ENCODE assay signal across 10 cellular contexts in genomic region chr7:46153951-46154787, GRCh38.
DNase-seq lines count a peak whose midpoint lies in the region; ATAC-seq and TF ChIP-seq lines count a peak whose summit lies in the region.
"Had no signal": no experiment of that assay in that cellular context is flagged by ENCODE, and none has a peak within 500 bp of the region (broad histone marks: within the 10 kb centered on the region; RNA-seq: fewer than 3 reads in every experiment).

No MANE protein-coding gene starts in this region.

- ATAC-seq in stimulated activated naive CD8-positive, alpha-beta T cell treated with anti-CD3 and anti-CD28 coated beads, Interleukin-15, amount 100 ng/mL, for 72 hours = peak; percentile 82
- no peak for ATAC-seq in stimulated activated naive CD8-positive, alpha-beta T cell treated with anti-CD3 and anti-CD28 coated beads, Interleukin-15, Interleukin-2, amounts not matched to agents 100 U/mL and 50 U/mL, for 24 hours
- ATAC-seq in HG03280 (IDR thresholded peaks at IDR 0.05; ENCODE audit: unreplicated experiment) (no peak), GM18861 (IDR thresholded peaks at IDR 0.05; ENCODE audit: unreplicated experiment) (no peak), HG03469 (IDR thresholded peaks at IDR 0.05; ENCODE audit: unreplicated experiment) (no peak)

- DNase-seq in stimulated activated naive CD8-positive, alpha-beta T cell treated with anti-CD3 and anti-CD28 coated beads, Interleukin-15, amount 100 ng/mL, for 72 hours = no peak
- DNase-seq in stimulated activated naive CD8-positive, alpha-beta T cell treated with anti-CD3 and anti-CD28 coated beads, Interleukin-15, Interleukin-2, amounts not matched to agents 100 U/mL and 50 U/mL, for 24 hours = no peak
- DNase-seq in HT-29 (ENCODE audit: low spot score) (peak; percentile 22), endodermal cell (no peak), amygdala (lab: John Stamatoyannopoulos, UW) (no peak)
- DNase-seq: activated effector memory CD4-positive, alpha-beta T cell treated with Interleukin-2 at 50 U/mL for 16 hours; BE2C had no signal

- H3K9me3 ChIP-seq in endodermal cell (ENCODE audit: control insufficient read depth, low read length) = peaks cover 3% of the 10 kb centered on the region
- H3K9me3 ChIP-seq: BE2C had no signal

- H3K9ac ChIP-seq in endodermal cell (ENCODE audit: extremely low read depth, low read length, poor library complexity, severe bottlenecking) = no peak overlapping the region

- no peaks in the 10 kb centered on the region for H3K27me3 ChIP-seq in endodermal cell (ENCODE audit: control insufficient read depth, insufficient read depth, low read length, poor library complexity, severe bottlenecking)
- H3K27me3 ChIP-seq: BE2C had no signal

- H3K4me1 Mint-ChIP-seq in stimulated activated naive CD8-positive, alpha-beta T cell treated with anti-CD3 and anti-CD28 coated beads, Interleukin-15, amount 100 ng/mL, for 72 hours = peaks cover 9% of the 10 kb centered on the region
- H3K4me1 Mint-ChIP-seq in endodermal cell = peaks cover 8% of the 10 kb centered on the region

- WGBS in endodermal cell (ENCODE audit: insufficient coverage in 1 of 2, insufficient read length in 1 of 2), 2 experiments = 84 to 100% methylated on average over 2 to 6 of the region's 6 CpGs

- H3K4me3 Mint-ChIP-seq in stimulated activated naive CD8-positive, alpha-beta T cell treated with anti-CD3 and anti-CD28 coated beads, Interleukin-15, amount 100 ng/mL, for 72 hours = no peak overlapping the region
- H3K4me3 Mint-ChIP-seq in endodermal cell = no peak overlapping the region

- H3K36me3 Mint-ChIP-seq in endodermal cell (ENCODE audit: low read depth) = no peaks in the 10 kb centered on the region

- H3K4me3 ChIP-seq in endodermal cell (ENCODE audit: low read length) = no peak overlapping the region

- peak; percentile 52 for TF ChIP-seq CTCF in endodermal cell (conservative IDR thresholded peaks at IDR 0.05)

- no peak overlapping the region for H3K27ac ChIP-seq in endodermal cell (ENCODE audit: low read depth, low read length)

- no peak overlapping the region for H3K27ac Mint-ChIP-seq in stimulated activated naive CD8-positive, alpha-beta T cell treated with anti-CD3 and anti-CD28 coated beads, Interleukin-15, amount 100 ng/mL, for 72 hours
- no peak overlapping the region for H3K27ac Mint-ChIP-seq in endodermal cell

- no peaks in the 10 kb centered on the region for H3K36me3 ChIP-seq in endodermal cell (ENCODE audit: control insufficient read depth, insufficient read depth, low read length)
- H3K36me3 ChIP-seq: BE2C had no signal

- no peaks in the 10 kb centered on the region for H3K9me3 Mint-ChIP-seq in stimulated activated naive CD8-positive, alpha-beta T cell treated with anti-CD3 and anti-CD28 coated beads, Interleukin-15, amount 100 ng/mL, for 72 hours
- no peaks in the 10 kb centered on the region for H3K9me3 Mint-ChIP-seq in endodermal cell

- H3K4me1 ChIP-seq in endodermal cell (ENCODE audit: control insufficient read depth, insufficient read depth, low read length) = peaks cover 3% of the 10 kb centered on the region
- H3K4me1 ChIP-seq: BE2C had no signal

- H3K27me3 Mint-ChIP-seq in stimulated activated naive CD8-positive, alpha-beta T cell treated with anti-CD3 and anti-CD28 coated beads, Interleukin-15, amount 100 ng/mL, for 72 hours = no peaks in the 10 kb centered on the region
- no peaks in the 10 kb centered on the region for H3K27me3 Mint-ChIP-seq in endodermal cell (ENCODE audit: insufficient read depth)
